37 cellular contexts compared by ENCODE assay signal in the genomic region with DNA sequence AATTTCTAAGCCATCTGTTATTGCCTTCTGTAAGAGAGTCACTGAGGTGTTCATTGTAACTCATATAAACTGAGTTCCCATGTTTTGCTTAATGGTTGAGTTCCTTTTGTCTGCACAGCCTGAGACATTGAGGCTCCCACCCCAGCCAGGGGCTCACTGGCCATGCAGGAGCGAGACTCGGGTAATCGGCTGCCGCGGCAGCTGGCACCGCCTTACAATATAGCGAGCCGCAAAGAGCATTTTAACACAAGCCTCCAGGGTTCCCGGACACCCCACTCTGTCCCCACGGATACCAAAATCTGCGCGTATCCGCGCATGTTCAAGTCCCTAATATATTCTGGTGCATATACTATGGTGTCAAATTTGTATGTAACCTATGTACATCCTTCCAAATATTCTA. TPM values are rescaled to one million over a fixed set of nuclear protein-coding genes. Genes with fewer than 3 reads are reported as not detected.
"Had no signal": no experiment of that assay in that cellular context is flagged by ENCODE, and none has a peak within 500 bp of the region (broad histone marks: within the 10 kb centered on the region; RNA-seq: fewer than 3 reads in every experiment).

No MANE protein-coding gene starts in this region.

- DNase-seq: activated CD4-positive, alpha-beta memory T cell treated with anti-CD3 and anti-CD28 coated beads, Interleukin-2, amount 10 ng/mL, durations not matched to agents 7 days and 5 days; activated CD4-positive, alpha-beta T cell treated with anti-CD3 and anti-CD28 coated beads for 1 hour; activated CD4-positive, alpha-beta T cell treated with anti-CD3 and anti-CD28 coated beads for 36 hours; activated CD4-positive, alpha-beta T cell treated with anti-CD3 and anti-CD28 coated beads for 48 hours; activated CD4-positive, alpha-beta T cell treated with anti-CD3 and anti-CD28 coated beads, Interleukin-2, amount 10 ng/mL, durations not matched to agents 7 days and 5 days; activated CD4-positive, alpha-beta T cell treated with anti-CD3 and anti-CD28 coated beads, Interleukin-2, amount 50 U/mL, for 48 hours; activated CD4-positive, CD25-positive, alpha-beta regulatory T cell; activated CD8-positive, alpha-beta memory T cell treated with anti-CD3 and anti-CD28 coated beads for 24 hours; activated CD8-positive, alpha-beta memory T cell treated with anti-CD3 and anti-CD28 coated beads, Interleukin-2, amount 10 ng/mL, durations not matched to agents 7 days and 5 days; activated CD8-positive, alpha-beta memory T cell treated with anti-CD3 and anti-CD28 coated beads, Interleukin-2, amount 50 U/mL, for 48 hours; activated CD8-positive, alpha-beta T cell treated with anti-CD3 and anti-CD28 coated beads, Interleukin-2, amount 10 ng/mL, durations not matched to agents 7 days and 5 days; activated effector memory CD4-positive, alpha-beta T cell treated with Interleukin-2 at 50 U/mL for 16 hours; activated gamma-delta T cell; activated naive CD4-positive, alpha-beta T cell treated with anti-CD3 and anti-CD28 coated beads, Interleukin-2, amount 10 ng/mL, durations not matched to agents 7 days and 5 days; activated naive CD4-positive, alpha-beta T cell treated with Interleukin-2 at 50 U/mL for 16 hours; activated naive CD8-positive, alpha-beta T cell treated with anti-CD3 and anti-CD28 coated beads, Interleukin-2, amount 10 ng/mL, durations not matched to agents 7 days and 5 days; activated naive CD8-positive, alpha-beta T cell treated with anti-CD3 and anti-CD28 coated beads, Interleukin-2, amount 50 U/mL, for 24 hours; activated T-cell treated with anti-CD3 and anti-CD28 coated beads, Interleukin-2, amount 50 U/mL, for 24 hours; activated T-cell treated with anti-CD3 and anti-CD28 coated beads, Interleukin-2, amount 50 U/mL, for 48 hours; amygdala; anterior cingulate cortex; caudate nucleus; cerebellar nuclear complex; T-helper 1 cell; T-helper 2 cell; T-helper 9 cell had no signal

- H3K4me1 ChIP-seq: ascending aorta had no signal

- H3K36me3 ChIP-seq: ascending aorta, cardiac muscle cell had no signal

- H3K27me3 ChIP-seq: ascending aorta, cardiac muscle cell had no signal

- H3K27me3 Mint-ChIP-seq: activated CD4-positive, alpha-beta memory T cell treated with anti-CD3 and anti-CD28 coated beads, Interleukin-2, amount 10 ng/mL, durations not matched to agents 7 days and 5 days; activated CD4-positive, alpha-beta T cell treated with anti-CD3 and anti-CD28 coated beads for 36 hours; activated CD4-positive, alpha-beta T cell treated with anti-CD3 and anti-CD28 coated beads, Interleukin-2, amount 10 ng/mL, durations not matched to agents 7 days and 5 days; activated naive CD4-positive, alpha-beta T cell treated with anti-CD3 and anti-CD28 coated beads, Interleukin-2, amount 50 U/mL, for 24 hours; activated naive CD8-positive, alpha-beta T cell; activated naive CD8-positive, alpha-beta T cell treated with anti-CD3 and anti-CD28 coated beads, Interleukin-2, amount 10 ng/mL, durations not matched to agents 7 days and 5 days; activated naive CD8-positive, alpha-beta T cell treated with anti-CD3 and anti-CD28 coated beads, Interleukin-2, amount 50 U/mL, for 24 hours; activated T-cell treated with anti-CD3 and anti-CD28 coated beads, Interleukin-2, amount 50 U/mL, for 24 hours; central memory CD8-positive, alpha-beta T cell had no signal

- H3K36me3 Mint-ChIP-seq: activated CD8-positive, alpha-beta memory T cell treated with anti-CD3 and anti-CD28 coated beads, Interleukin-2, amount 10 ng/mL, durations not matched to agents 7 days and 5 days; activated naive CD4-positive, alpha-beta T cell treated with anti-CD3 and anti-CD28 coated beads, Interleukin-2, amount 10 ng/mL, durations not matched to agents 7 days and 5 days; activated naive CD4-positive, alpha-beta T cell treated with anti-CD3 and anti-CD28 coated beads, Interleukin-2, amount 50 U/mL, for 24 hours; activated naive CD8-positive, alpha-beta T cell treated with anti-CD3 and anti-CD28 coated beads, Interleukin-2, amount 10 ng/mL, durations not matched to agents 7 days and 5 days; brain had no signal

- ATAC-seq: activated CD4-positive, alpha-beta T cell treated with anti-CD3 and anti-CD28 coated beads for 36 hours; activated CD4-positive, CD25-positive, alpha-beta regulatory T cell treated with anti-CD3 and anti-CD28 coated beads, Interleukin-2, amount 50 U/mL, for 24 hours; activated CD8-positive, alpha-beta memory T cell treated with anti-CD3 and anti-CD28 coated beads, Interleukin-2, amount 10 ng/mL, durations not matched to agents 7 days and 5 days; activated CD8-positive, alpha-beta T cell treated with anti-CD3 and anti-CD28 coated beads, Interleukin-2, amount 10 ng/mL, durations not matched to agents 7 days and 5 days; activated naive CD8-positive, alpha-beta T cell treated with anti-CD3 and anti-CD28 coated beads, Interleukin-2, amount 50 U/mL, for 24 hours had no signal

- H3K4me3 Mint-ChIP-seq: activated CD4-positive, alpha-beta memory T cell treated with anti-CD3 and anti-CD28 coated beads, Interleukin-2, amount 10 ng/mL, durations not matched to agents 7 days and 5 days; activated CD4-positive, alpha-beta T cell treated with anti-CD3 and anti-CD28 coated beads for 36 hours; activated CD4-positive, alpha-beta T cell treated with anti-CD3 and anti-CD28 coated beads, Interleukin-2, amount 10 ng/mL, durations not matched to agents 7 days and 5 days; activated CD8-positive, alpha-beta memory T cell treated with anti-CD3 and anti-CD28 coated beads, Interleukin-2, amount 10 ng/mL, durations not matched to agents 7 days and 5 days; activated CD8-positive, alpha-beta T cell treated with anti-CD3 and anti-CD28 coated beads, Interleukin-2, amount 10 ng/mL, durations not matched to agents 7 days and 5 days; activated naive CD4-positive, alpha-beta T cell treated with anti-CD3 and anti-CD28 coated beads, Interleukin-2, amount 10 ng/mL, durations not matched to agents 7 days and 5 days; activated naive CD4-positive, alpha-beta T cell treated with anti-CD3 and anti-CD28 coated beads, Interleukin-2, amount 50 U/mL, for 24 hours; activated naive CD8-positive, alpha-beta T cell; activated naive CD8-positive, alpha-beta T cell treated with anti-CD3 and anti-CD28 coated beads, Interleukin-2, amount 10 ng/mL, durations not matched to agents 7 days and 5 days; activated naive CD8-positive, alpha-beta T cell treated with anti-CD3 and anti-CD28 coated beads, Interleukin-2, amount 50 U/mL, for 24 hours; activated T-cell treated with anti-CD3 and anti-CD28 coated beads, Interleukin-2, amount 50 U/mL, for 24 hours; brain; central memory CD8-positive, alpha-beta T cell; T-helper 1 cell treated with Interleukin-12 subunit alpha and Interleukin-12 subunit beta and Interleukin-4 antibody, amounts not matched to agents 30 μg/mL and 1 μg/mL, for 36 hours; T-helper 2 cell treated with Interferon-gamma antibody and Interleukin-4, amounts not matched to agents 5 μg/mL and 100 μg/mL, for 36 hours had no signal

- H3K27ac ChIP-seq: ascending aorta, cardiac muscle cell had no signal

- H3K4me3 ChIP-seq: ascending aorta, cardiac muscle cell had no signal

- H3K9me3 Mint-ChIP-seq: activated CD4-positive, alpha-beta memory T cell treated with anti-CD3 and anti-CD28 coated beads, Interleukin-2, amount 10 ng/mL, durations not matched to agents 7 days and 5 days; activated CD4-positive, alpha-beta T cell treated with anti-CD3 and anti-CD28 coated beads, Interleukin-2, amount 10 ng/mL, durations not matched to agents 7 days and 5 days; activated naive CD4-positive, alpha-beta T cell treated with anti-CD3 and anti-CD28 coated beads, Interleukin-2, amount 10 ng/mL, durations not matched to agents 7 days and 5 days; activated naive CD4-positive, alpha-beta T cell treated with anti-CD3 and anti-CD28 coated beads, Interleukin-2, amount 50 U/mL, for 24 hours; activated naive CD8-positive, alpha-beta T cell treated with anti-CD3 and anti-CD28 coated beads, Interleukin-2, amount 10 ng/mL, durations not matched to agents 7 days and 5 days; activated naive CD8-positive, alpha-beta T cell treated with anti-CD3 and anti-CD28 coated beads, Interleukin-2, amount 50 U/mL, for 24 hours; activated T-cell treated with anti-CD3 and anti-CD28 coated beads, Interleukin-2, amount 50 U/mL, for 24 hours; activated T-helper 2 cell treated with anti-CD3 and anti-CD28 coated beads, Interferon-gamma antibody, Interleukin-2, Interleukin-4, amounts not matched to agents 10 μg/mL and 5 μg/mL and 100 μg/mL, durations not matched to agents 14 hours and 24 hours and 36 hours; brain; central memory CD8-positive, alpha-beta T cell; T-helper 1 cell treated with Interleukin-12 subunit alpha and Interleukin-12 subunit beta and Interleukin-4 antibody, amounts not matched to agents 30 μg/mL and 1 μg/mL, for 36 hours; T-helper 2 cell treated with Interferon-gamma antibody and Interleukin-4, amounts not matched to agents 5 μg/mL and 100 μg/mL, for 36 hours had no signal

- H3K4me1 Mint-ChIP-seq: activated CD4-positive, alpha-beta T cell treated with anti-CD3 and anti-CD28 coated beads for 36 hours; activated CD4-positive, alpha-beta T cell treated with anti-CD3 and anti-CD28 coated beads, Interleukin-2, amount 10 ng/mL, durations not matched to agents 7 days and 5 days; activated naive CD4-positive, alpha-beta T cell treated with anti-CD3 and anti-CD28 coated beads, Interleukin-2, amount 10 ng/mL, durations not matched to agents 7 days and 5 days; activated naive CD4-positive, alpha-beta T cell treated with anti-CD3 and anti-CD28 coated beads, Interleukin-2, amount 50 U/mL, for 24 hours; central memory CD8-positive, alpha-beta T cell had no signal

- H3K27ac Mint-ChIP-seq: activated CD4-positive, alpha-beta memory T cell treated with anti-CD3 and anti-CD28 coated beads, Interleukin-2, amount 10 ng/mL, durations not matched to agents 7 days and 5 days; activated CD4-positive, alpha-beta T cell treated with anti-CD3 and anti-CD28 coated beads for 36 hours; activated CD4-positive, alpha-beta T cell treated with anti-CD3 and anti-CD28 coated beads, Interleukin-2, amount 10 ng/mL, durations not matched to agents 7 days and 5 days; activated CD8-positive, alpha-beta memory T cell treated with anti-CD3 and anti-CD28 coated beads, Interleukin-2, amount 10 ng/mL, durations not matched to agents 7 days and 5 days; activated CD8-positive, alpha-beta T cell treated with anti-CD3 and anti-CD28 coated beads, Interleukin-2, amount 10 ng/mL, durations not matched to agents 7 days and 5 days; activated naive CD4-positive, alpha-beta T cell treated with anti-CD3 and anti-CD28 coated beads, Interleukin-2, amount 10 ng/mL, durations not matched to agents 7 days and 5 days; activated naive CD4-positive, alpha-beta T cell treated with anti-CD3 and anti-CD28 coated beads, Interleukin-2, amount 50 U/mL, for 24 hours; activated naive CD8-positive, alpha-beta T cell; activated naive CD8-positive, alpha-beta T cell treated with anti-CD3 and anti-CD28 coated beads, Interleukin-2, amount 10 ng/mL, durations not matched to agents 7 days and 5 days; activated naive CD8-positive, alpha-beta T cell treated with anti-CD3 and anti-CD28 coated beads, Interleukin-2, amount 50 U/mL, for 24 hours; activated T-cell treated with anti-CD3 and anti-CD28 coated beads, Interleukin-2, amount 50 U/mL, for 24 hours; activated T-helper 2 cell treated with anti-CD3 and anti-CD28 coated beads, Interferon-gamma antibody, Interleukin-2, Interleukin-4, amounts not matched to agents 10 μg/mL and 5 μg/mL and 100 μg/mL, durations not matched to agents 14 hours and 24 hours and 36 hours; brain; T-helper 1 cell treated with Interleukin-12 subunit alpha and Interleukin-12 subunit beta and Interleukin-4 antibody, amounts not matched to agents 30 μg/mL and 1 μg/mL, for 36 hours; T-helper 2 cell treated with Interferon-gamma antibody and Interleukin-4, amounts not matched to agents 5 μg/mL and 100 μg/mL, for 36 hours had no signal

- H3K9me3 ChIP-seq: ascending aorta had no signal

RNA-seq across cellular contexts. Expression of a gene that starts 24.4 kb away (rescaled TPM):
- total RNA-seq: activated naive CD8-positive, alpha-beta T cell treated with anti-CD3 and anti-CD28 coated beads, Interleukin-2, amount 10 ng/mL, durations not matched to agents 7 days and 5 days; bronchial epithelial cell had no signal
